In genomic region chr17:68184816-68185436, GRCh38 we compare ENCODE assay signal across 9 cellular contexts.
DNase-seq lines count a peak whose midpoint lies in the region; ATAC-seq and TF ChIP-seq lines count a peak whose summit lies in the region.
"Had no signal": no experiment of that assay in that cellular context is flagged by ENCODE, and none has a peak within 500 bp of the region (broad histone marks: within the 10 kb centered on the region; RNA-seq: fewer than 3 reads in every experiment).

No MANE protein-coding gene starts in this region.

- H3K27me3 Mint-ChIP-seq in activated naive CD8-positive, alpha-beta T cell treated with anti-CD3 and anti-CD28 coated beads, Interleukin-2, amount 10 ng/mL, durations not matched to agents 7 days and 5 days: peaks cover 6% of the 10 kb centered on the region

- H3K79me2 ChIP-seq in Loucy (ENCODE audit: insufficient read depth, low read length): peaks cover 53% of the 10 kb centered on the region

- WGBS in heart left ventricle, 4 donors: 88 to 95% (median 92%) methylated on average over 4 of the region's 4 CpGs

- no peaks in the 10 kb centered on the region for H4K20me1 ChIP-seq in Loucy (ENCODE audit: insufficient read depth, low read length, poor library complexity, severe bottlenecking)

- no peaks in the 10 kb centered on the region for H3K27me3 ChIP-seq in Loucy (ENCODE audit: insufficient read depth, low read length, poor library complexity, severe bottlenecking)
- H3K27me3 ChIP-seq in heart left ventricle: no peaks in the 10 kb centered on the region

- H3K9me3 ChIP-seq in Loucy (ENCODE audit: insufficient read depth, low read depth, low read length) (no peaks in the 10 kb centered on the region), heart left ventricle (no peaks in the 10 kb centered on the region)

- POLR2A ChIA-PET in activated naive CD8-positive, alpha-beta T cell treated with anti-CD3 and anti-CD28 coated beads, Interleukin-2, amount 10 ng/mL, durations not matched to agents 7 days and 5 days (lab: Charles Lee): interaction anchor here (5.0 kb wide), 1 partner anchor 14 kb away, joined by 44 read pairs; no protein-coding TSS in a partner anchor

- intact Hi-C loops in heart left ventricle (cut with DNase I): no loop called here

- no peaks in the 10 kb centered on the region for H3K9me2 ChIP-seq in Loucy (replicated peaks; ENCODE audit: low read depth, low read length)

- peak overlapping the region; percentile 78 for H3K27ac Mint-ChIP-seq in activated naive CD8-positive, alpha-beta T cell treated with anti-CD3 and anti-CD28 coated beads, Interleukin-2, amount 10 ng/mL, durations not matched to agents 7 days and 5 days

- no peaks in the 10 kb centered on the region for H3K36me3 Mint-ChIP-seq in activated naive CD8-positive, alpha-beta T cell treated with anti-CD3 and anti-CD28 coated beads, Interleukin-2, amount 10 ng/mL, durations not matched to agents 7 days and 5 days

- no peak for TF ChIP-seq POLR2A in heart left ventricle (IDR thresholded peaks at IDR 0.05)
- TF ChIP-seq POLR2A in GM18505 (IDR thresholded peaks at IDR 0.05; ENCODE audit: borderline replicate concordance, extremely low read depth, insufficient read depth, insufficient read length): no peak

- H3F3A ChIP-seq in Loucy (ENCODE audit: low read depth): no peaks in the 10 kb centered on the region

- no peaks in the 10 kb centered on the region for H3K36me3 ChIP-seq in Loucy (ENCODE audit: insufficient read depth, low read length)
- no peaks in the 10 kb centered on the region for H3K36me3 ChIP-seq in heart left ventricle

- H3K27ac ChIP-seq in heart left ventricle: peak overlapping the region in 1 of 12 donors; percentile 40

- peak overlapping the region; percentile 66 for H3K4me3 Mint-ChIP-seq in activated naive CD8-positive, alpha-beta T cell treated with anti-CD3 and anti-CD28 coated beads, Interleukin-2, amount 10 ng/mL, durations not matched to agents 7 days and 5 days

- H3K4me1 ChIP-seq in Loucy (ENCODE audit: insufficient read depth, low read length, poor library complexity, severe bottlenecking) (peaks cover 53% of the 10 kb centered on the region), heart left ventricle (no peaks in the 10 kb centered on the region)

- peaks cover 45% of the 10 kb centered on the region for H3K4me1 Mint-ChIP-seq in activated naive CD8-positive, alpha-beta T cell treated with anti-CD3 and anti-CD28 coated beads, Interleukin-2, amount 10 ng/mL, durations not matched to agents 7 days and 5 days

- peak overlapping the region; percentile 4; the same call in 1 of the 2 replicates for H3K4me3 ChIP-seq in GM12865 (ENCODE audit: low read depth, low read length)
- H3K4me3 ChIP-seq in Loucy (ENCODE audit: low read length, poor library complexity, severe bottlenecking): peak overlapping the region; percentile 83
- peak overlapping the region in 1 of 12 donors; percentile 12 for H3K4me3 ChIP-seq in heart left ventricle

- H2AFZ ChIP-seq in Loucy (ENCODE audit: low read length): no peak overlapping the region

- peak overlapping the region; percentile 78 for H3K9ac ChIP-seq in Loucy (ENCODE audit: low read depth, low read length, poor library complexity, severe bottlenecking)

- H3K4me2 ChIP-seq in Loucy (ENCODE audit: low read depth, low read length, poor library complexity, severe bottlenecking): peak overlapping the region; percentile 90

- DNase-seq in GM12865 (ENCODE audit: low read depth) (peak; percentile 73), SHP77 (lab: John Stamatoyannopoulos, UW) (no peak), heart left ventricle (no peak), amniotic stem cell (lab: John Stamatoyannopoulos, UW) (no peak)
- peak; percentile 43 for DNase-seq in activated naive CD8-positive, alpha-beta T cell treated with anti-CD3 and anti-CD28 coated beads, Interleukin-2, amount 10 ng/mL, durations not matched to agents 7 days and 5 days

- ATAC-seq in GM21717 (IDR thresholded peaks at IDR 0.05; ENCODE audit: unreplicated experiment) (peak; percentile 61), heart left ventricle (no peak), GM18505 (IDR thresholded peaks at IDR 0.05; ENCODE audit: unreplicated experiment) (no peak)
- ATAC-seq in activated naive CD8-positive, alpha-beta T cell treated with anti-CD3 and anti-CD28 coated beads, Interleukin-2, amount 10 ng/mL, durations not matched to agents 7 days and 5 days (ENCODE audit: low read depth): peak; percentile 78
- ATAC-seq: SK-N-SH treated with all-trans-retinoic acid at 6 μM for 48 hours had no signal

- no peak for TF ChIP-seq CTCF in GM12865 (IDR thresholded peaks at IDR 0.05; ENCODE audit: insufficient read depth, low read depth, low read length, missing control alignments)
- no peak for TF ChIP-seq CTCF in Loucy (conservative IDR thresholded peaks at IDR 0.05; ENCODE audit: low read length)
- no peak for TF ChIP-seq CTCF in heart left ventricle (IDR thresholded peaks at IDR 0.05)

- H3K9me3 Mint-ChIP-seq in activated naive CD8-positive, alpha-beta T cell treated with anti-CD3 and anti-CD28 coated beads, Interleukin-2, amount 10 ng/mL, durations not matched to agents 7 days and 5 days: no peaks in the 10 kb centered on the region

Comparison
In these comparisons a context has a peak if more than half of its experiments do, and no peak if none do; other contexts are left out.
1. DNase-seq: peak in GM12865 (single experiment) and activated naive CD8-positive, alpha-beta T cell treated with anti-CD3 and anti-CD28 coated beads, Interleukin-2, amount 10 ng/mL, durations not matched to agents 7 days and 5 days (single experiment); none in SHP77 (0 of 2), heart left ventricle (0 of 5) and amniotic stem cell (single experiment).
2. ATAC-seq: peak in GM21717 (single experiment) and activated naive CD8-positive, alpha-beta T cell treated with anti-CD3 and anti-CD28 coated beads, Interleukin-2, amount 10 ng/mL, durations not matched to agents 7 days and 5 days (single experiment); none in heart left ventricle (0 of 4) and GM18505 (single experiment).